8 cellular contexts compared by ENCODE assay signal in the genomic region with DNA sequence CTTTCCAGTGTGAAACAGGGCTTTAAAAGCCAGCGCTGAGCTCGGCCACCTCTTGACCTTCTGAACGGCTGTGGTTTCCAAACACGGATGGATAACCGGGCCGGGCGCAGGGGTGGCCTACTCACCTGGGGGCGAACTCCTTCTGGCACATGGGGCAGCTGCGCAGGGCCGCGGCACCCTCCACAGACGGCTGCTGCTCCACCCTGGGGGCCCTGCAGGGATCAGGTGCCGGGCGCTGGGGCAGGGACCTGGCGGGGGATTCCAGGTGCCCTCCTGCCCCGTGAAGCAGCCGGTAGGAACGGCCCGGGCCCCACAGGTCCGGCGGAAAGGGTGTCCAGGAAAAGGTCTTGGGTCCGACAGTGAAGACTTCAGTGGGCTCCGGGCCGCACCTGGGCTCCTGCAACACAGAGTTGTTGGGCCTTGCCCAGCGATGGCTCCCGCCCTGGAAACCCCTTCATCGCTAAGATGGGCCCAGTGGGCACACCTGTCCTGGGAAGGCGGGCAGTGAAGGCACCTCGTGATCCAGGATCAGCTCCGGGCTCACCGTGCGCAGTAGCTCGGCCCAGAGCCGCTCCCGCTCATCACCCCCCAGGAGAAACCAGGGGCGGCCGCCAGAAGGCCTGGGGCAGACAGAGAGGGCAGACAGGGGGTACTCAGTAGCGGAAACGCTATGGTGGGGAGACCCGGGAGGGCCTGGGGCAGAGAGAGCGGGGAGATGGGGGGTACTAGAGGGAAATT. TPM values are rescaled to one million over a fixed set of nuclear protein-coding genes. Genes with fewer than 3 reads are reported as not detected.
DNase-seq lines count a peak whose midpoint lies in the region; ATAC-seq, FAIRE-seq and TF ChIP-seq lines count a peak whose summit lies in the region.

No MANE protein-coding gene starts in this region.

- H3K27ac ChIP-seq in kidney (ENCODE audit: low read depth in 2 of 2, low read length in 2 of 2), result peak overlapping the region in 1 of 2 donors; percentile 86
- H3K27ac ChIP-seq in tibial artery, result peak overlapping the region; percentile 93 to 94

- peak overlapping the region; percentile 84 for H3K27ac Mint-ChIP-seq in activated CD4-positive, alpha-beta T cell treated with anti-CD3 and anti-CD28 coated beads, Interleukin-2, amount 10 ng/mL, durations not matched to agents 7 days and 5 days
- H3K27ac Mint-ChIP-seq in activated naive CD8-positive, alpha-beta T cell treated with anti-CD3 and anti-CD28 coated beads, Interleukin-2, amount 10 ng/mL, durations not matched to agents 7 days and 5 days, result peak overlapping the region; percentile 76

- peak overlapping the region; percentile 70 for H3K4me3 Mint-ChIP-seq in activated CD4-positive, alpha-beta T cell treated with anti-CD3 and anti-CD28 coated beads, Interleukin-2, amount 10 ng/mL, durations not matched to agents 7 days and 5 days
- H3K4me3 Mint-ChIP-seq in activated naive CD8-positive, alpha-beta T cell treated with anti-CD3 and anti-CD28 coated beads, Interleukin-2, amount 10 ng/mL, durations not matched to agents 7 days and 5 days, result peak overlapping the region; percentile 77

- TF ChIP-seq CTCF in kidney (IDR thresholded peaks at IDR 0.05; ENCODE audit: borderline replicate concordance, extremely low read depth, insufficient read depth) (no peak), tibial artery (IDR thresholded peaks at IDR 0.05) (no peak)

- H3K9me3 ChIP-seq in kidney (ENCODE audit: control insufficient read depth in 1 of 2, low read length in 2 of 2) (no peaks in the 10 kb centered on the region), tibial artery (no peaks in the 10 kb centered on the region)

- H3K36me3 Mint-ChIP-seq in activated CD4-positive, alpha-beta T cell treated with anti-CD3 and anti-CD28 coated beads, Interleukin-2, amount 10 ng/mL, durations not matched to agents 7 days and 5 days (ENCODE audit: low read depth), result peaks cover 3% of the 10 kb centered on the region
- H3K36me3 Mint-ChIP-seq in activated naive CD8-positive, alpha-beta T cell treated with anti-CD3 and anti-CD28 coated beads, Interleukin-2, amount 10 ng/mL, durations not matched to agents 7 days and 5 days, result no peaks in the 10 kb centered on the region

- H3K9me3 Mint-ChIP-seq in activated CD4-positive, alpha-beta T cell treated with anti-CD3 and anti-CD28 coated beads, Interleukin-2, amount 10 ng/mL, durations not matched to agents 7 days and 5 days, result no peaks in the 10 kb centered on the region
- H3K9me3 Mint-ChIP-seq in activated naive CD8-positive, alpha-beta T cell treated with anti-CD3 and anti-CD28 coated beads, Interleukin-2, amount 10 ng/mL, durations not matched to agents 7 days and 5 days, result no peaks in the 10 kb centered on the region

- H3K4me1 ChIP-seq in kidney (ENCODE audit: control insufficient read depth in 1 of 2, insufficient read depth in 1 of 2, low read depth in 1 of 2, low read length in 2 of 2) (peaks cover 1 to 33% of the 10 kb centered on the region in 2 donors), tibial artery (peaks cover 0 to 56% (median 52%) of the 10 kb centered on the region in 4 donors)

- no peak for DNase-seq in activated CD4-positive, alpha-beta T cell treated with anti-CD3 and anti-CD28 coated beads, Interleukin-2, amount 10 ng/mL, durations not matched to agents 7 days and 5 days
- DNase-seq in activated CD4-positive, alpha-beta T cell treated with anti-CD3 and anti-CD28 coated beads for 1 hour, result no peak
- no peak for DNase-seq in activated naive CD8-positive, alpha-beta T cell treated with anti-CD3 and anti-CD28 coated beads, Interleukin-2, amount 10 ng/mL, durations not matched to agents 7 days and 5 days
- DNase-seq in kidney (peak; percentile 86), tibial artery (no peak), LoVo (ENCODE audit: low spot score) (no peak)

- no peaks in the 10 kb centered on the region for H3K27me3 ChIP-seq in tibial artery

- no peaks in the 10 kb centered on the region for H3K36me3 ChIP-seq in kidney (ENCODE audit: control insufficient read depth in 1 of 2, insufficient read depth in 2 of 2, low read length in 2 of 2)
- H3K36me3 ChIP-seq in tibial artery, result no peaks in the 10 kb centered on the region

- POLR2A ChIA-PET in activated CD4-positive, alpha-beta T cell treated with anti-CD3 and anti-CD28 coated beads, Interleukin-2, amount 10 ng/mL, durations not matched to agents 7 days and 5 days (lab: Charles Lee), result no interaction called here
- POLR2A ChIA-PET in activated naive CD8-positive, alpha-beta T cell treated with anti-CD3 and anti-CD28 coated beads, Interleukin-2, amount 10 ng/mL, durations not matched to agents 7 days and 5 days (lab: Charles Lee), result interaction anchor here (0.6 to 3.9 kb wide), 5 partner anchors 11 to 417 kb away, joined by 4 to 63 read pairs (median 13); no protein-coding TSS in a partner anchor

- intact Hi-C loops in kidney (cut with DNase I) (no loop called here), tibial artery (cut with DNase I; ENCODE audit: low total_unique reads) (loop anchor here (2.0 kb wide), 1 partner anchor 335 kb away; no protein-coding TSS in a partner anchor)

- no peak for ATAC-seq in activated naive CD8-positive, alpha-beta T cell treated with anti-CD3 and anti-CD28 coated beads, Interleukin-2, amount 10 ng/mL, durations not matched to agents 7 days and 5 days (ENCODE audit: low read depth)
- ATAC-seq in GM21717 (IDR thresholded peaks at IDR 0.05; ENCODE audit: unreplicated experiment), result no peak
- no peak for ATAC-seq in HG02938 (IDR thresholded peaks at IDR 0.05; ENCODE audit: unreplicated experiment)

- H3K4me3 ChIP-seq in kidney (ENCODE audit: low read length in 2 of 2) (peak overlapping the region; percentile 34 to 47), tibial artery (peak overlapping the region; percentile 60 to 71)

- H3K9ac ChIP-seq in kidney (ENCODE audit: low read length in 2 of 2), result peak overlapping the region; percentile 40 to 55

- no peaks in the 10 kb centered on the region for H3K27me3 Mint-ChIP-seq in activated CD4-positive, alpha-beta T cell treated with anti-CD3 and anti-CD28 coated beads, Interleukin-2, amount 10 ng/mL, durations not matched to agents 7 days and 5 days
- H3K27me3 Mint-ChIP-seq in activated naive CD8-positive, alpha-beta T cell treated with anti-CD3 and anti-CD28 coated beads, Interleukin-2, amount 10 ng/mL, durations not matched to agents 7 days and 5 days, result no peaks in the 10 kb centered on the region

- CTCF ChIA-PET in activated CD4-positive, alpha-beta T cell treated with anti-CD3 and anti-CD28 coated beads, Interleukin-2, amount 10 ng/mL, durations not matched to agents 7 days and 5 days (lab: Charles Lee), result no interaction called here

- FAIRE-seq in kidney (lab: Jason Lieb, UNC), result no peak

- peaks cover 20% of the 10 kb centered on the region for H3K4me1 Mint-ChIP-seq in activated CD4-positive, alpha-beta T cell treated with anti-CD3 and anti-CD28 coated beads, Interleukin-2, amount 10 ng/mL, durations not matched to agents 7 days and 5 days
- peaks cover 8% of the 10 kb centered on the region for H3K4me1 Mint-ChIP-seq in activated naive CD8-positive, alpha-beta T cell treated with anti-CD3 and anti-CD28 coated beads, Interleukin-2, amount 10 ng/mL, durations not matched to agents 7 days and 5 days

RNA-seq across cellular contexts. Expression of a gene that starts 0.9 kb away (rescaled TPM):
- 10 to 100 TPM; 61.3 to 66.2 TPM for total RNA-seq in activated CD4-positive, alpha-beta T cell treated with anti-CD3 and anti-CD28 coated beads, Interleukin-2, amount 10 ng/mL, durations not matched to agents 7 days and 5 days
- total RNA-seq in activated naive CD8-positive, alpha-beta T cell treated with anti-CD3 and anti-CD28 coated beads, Interleukin-2, amount 10 ng/mL, durations not matched to agents 7 days and 5 days, result 10 to 100 TPM; 59.0 to 61.0 TPM
- 69.0 TPM for total RNA-seq in kidney
- 109 TPM for polyA plus RNA-seq in kidney (ENCODE audit: insufficient read depth, low read depth, low replicate concordance)

RNA-seq across cellular contexts. Expression of a gene that starts 34.4 kb away (rescaled TPM):
- 10 to 100 TPM; 60.7 to 62.0 TPM for total RNA-seq in activated CD4-positive, alpha-beta T cell treated with anti-CD3 and anti-CD28 coated beads, Interleukin-2, amount 10 ng/mL, durations not matched to agents 7 days and 5 days
- total RNA-seq in activated naive CD8-positive, alpha-beta T cell treated with anti-CD3 and anti-CD28 coated beads, Interleukin-2, amount 10 ng/mL, durations not matched to agents 7 days and 5 days, result 10 to 100 TPM; 59.3 to 71.6 TPM
- total RNA-seq in kidney, result 78.6 TPM
- 9.2 TPM for polyA plus RNA-seq in kidney (ENCODE audit: insufficient read depth, low read depth, low replicate concordance)
